Comparison of ENCODE assay signal across 21 cellular contexts in genomic region chr4:121564840-121565375, GRCh38.
DNase-seq lines count a peak whose midpoint lies in the region; ATAC-seq, FAIRE-seq and TF ChIP-seq lines count a peak whose summit lies in the region.
"Had no signal": no experiment of that assay in that cellular context is flagged by ENCODE, and none has a peak within 500 bp of the region (broad histone marks: within the 10 kb centered on the region; RNA-seq: fewer than 3 reads in every experiment).

No MANE protein-coding gene starts in this region.

- H2AK5ac ChIP-seq in IMR-90 (ENCODE audit: low read depth, low read length), result no peak overlapping the region

- POLR2A ChIA-PET in IMR-90 (lab: Charles Lee; ENCODE audit: unreplicated experiment), result no interaction called here

- intact Hi-C loops in IMR-90 (cut with micrococcal nuclease), result no loop called here
- intact Hi-C loops in right lobe of liver (cut with DNase I), result no loop called here

- H3K4me1 ChIP-seq in IMR-90 (ENCODE audit: control insufficient read depth, insufficient read depth, low read length) (no peaks in the 10 kb centered on the region), right lobe of liver (no peaks in the 10 kb centered on the region)
- H3K4me1 ChIP-seq: BE2C had no signal

- no CpG with 5 or more reads among the region's 5 CpGs for WGBS in IMR-90 (ENCODE audit: extremely low coverage in 2 of 2, insufficient read length in 1 of 2), 2 experiments
- 32% methylated on average over 5 of the region's 5 CpGs for WGBS in right lobe of liver (ENCODE audit: insufficient coverage, low coverage, low lambda C conversion rate, missing lambda C conversion rate)

- no peak overlapping the region for H3K23ac ChIP-seq in IMR-90 (ENCODE audit: low read depth, low read length)

- H3K18ac ChIP-seq in IMR-90 (ENCODE audit: low read depth, low read length), result no peak overlapping the region

- no peak for TF ChIP-seq RAD21 in IMR-90 (IDR thresholded peaks at IDR 0.05; ENCODE audit: low read length)

- FAIRE-seq in GM19239 (lab: Jason Lieb, UNC), result no peak
- FAIRE-seq: GM12878, GM18507, H1 had no signal

- H2BK120ac ChIP-seq in IMR-90 (ENCODE audit: low read depth, low read length), result no peak overlapping the region

- no peak overlapping the region for H4K91ac ChIP-seq in IMR-90 (ENCODE audit: insufficient read depth, low read depth, low read length)

- H3K27ac ChIP-seq in IMR-90 (ENCODE audit: insufficient read depth, low read length) (no peak overlapping the region), right lobe of liver (no peak overlapping the region)
- H3K27ac ChIP-seq: RWPE1 had no signal

- no peak overlapping the region for H2BK5ac ChIP-seq in IMR-90 (ENCODE audit: low read depth, low read length, poor library complexity, severe bottlenecking)

- H3K9me3 ChIP-seq in IMR-90 (ENCODE audit: control insufficient read depth, insufficient read depth, low read length), result no peaks in the 10 kb centered on the region
- H3K9me3 ChIP-seq in right lobe of liver, result no peaks in the 10 kb centered on the region
- H3K9me3 ChIP-seq: BE2C had no signal

- H3K4me3 ChIP-seq in IMR-90 (ENCODE audit: insufficient read depth, low read depth, low read length) (no peak overlapping the region), choroid plexus epithelial cell (ENCODE audit: low read depth, low read length) (no peak overlapping the region), right lobe of liver (no peak overlapping the region)
- H3K4me3 ChIP-seq: GM12878 had no signal

- no peaks in the 10 kb centered on the region for H3K9me1 ChIP-seq in IMR-90 (ENCODE audit: insufficient read depth, low read length)

- no peaks in the 10 kb centered on the region for H4K20me1 ChIP-seq in IMR-90 (ENCODE audit: insufficient read depth, low read length)

- H3K27me3 ChIP-seq in IMR-90 (ENCODE audit: control insufficient read depth, insufficient read depth, low read length) (no peaks in the 10 kb centered on the region), right lobe of liver (no peaks in the 10 kb centered on the region)
- H3K27me3 ChIP-seq: BE2C had no signal

- in situ Hi-C loops in IMR-90 (cut with MboI; ENCODE audit: low sequenced_read_pairs), result no loop called here

- no peaks in the 10 kb centered on the region for H3K79me1 ChIP-seq in IMR-90 (ENCODE audit: low read depth in 1 of 2, low read length in 2 of 2)

- no peak overlapping the region for H3K9ac ChIP-seq in IMR-90 (ENCODE audit: low read depth, low read length)

- no peak overlapping the region for H2AK9ac ChIP-seq in IMR-90 (replicated peaks; ENCODE audit: low read depth, low read length, poor library complexity)

- dilution Hi-C loops in IMR-90 (cut with HindIII; ENCODE audit: low sequenced_read_pairs, unreplicated experiment), result no loop called here

- peak; percentile 91 for ATAC-seq in IMR-90 (ENCODE audit: low read depth)
- ATAC-seq in right lobe of liver, result no peak
- no peak for ATAC-seq in HG02588 (IDR thresholded peaks at IDR 0.05; ENCODE audit: unreplicated experiment)
- ATAC-seq: GM12878 had no signal

- H4K8ac ChIP-seq in IMR-90 (ENCODE audit: low read depth in 2 of 2, low read length in 2 of 2), result no peak overlapping the region

- TF ChIP-seq CTCF in IMR-90 (conservative IDR thresholded peaks at IDR 0.05; ENCODE audit: low read depth, low read length), result no peak
- TF ChIP-seq CTCF in choroid plexus epithelial cell (conservative IDR thresholded peaks at IDR 0.05; ENCODE audit: low read depth, low read length), result no peak
- TF ChIP-seq CTCF in right lobe of liver (IDR thresholded peaks at IDR 0.05), result no peak

- no peak overlapping the region for H3K4ac ChIP-seq in IMR-90 (ENCODE audit: low read depth, low read length)

- H2BK15ac ChIP-seq in IMR-90 (ENCODE audit: low read depth, low read length), result no peak overlapping the region

- DNase-seq in IMR-90, result peak; percentile 20
- peak; percentile 27 for DNase-seq in choroid plexus epithelial cell (ENCODE audit: low read depth)
- DNase-seq in iris pigment epithelial cell (ENCODE audit: low read depth), result peak; percentile 13
- DNase-seq in GM19239 (ENCODE audit: insufficient read length, low spot score), result no peak
- no peak for DNase-seq in NOMO-1 treated with dmso at 0.1 percent for 144 hours (lab: John Stamatoyannopoulos, UW; ENCODE audit: unreplicated experiment)
- DNase-seq in right lobe of liver, result no peak
- DNase-seq: BE2C; Calu3; CD4-positive, alpha-beta memory T cell; DMS53; Kasumi-1; MM.1S; NCI-H1092 treated with DMSO at 0.1 percent for 48 hours; NCI-H1694 treated with DMSO at 0.1 percent for 48 hours; NCI-H2107; NCI-H69 had no signal

- no peak overlapping the region for H3K56ac ChIP-seq in IMR-90 (ENCODE audit: extremely low read depth, insufficient read depth, low read length)

- H2BK20ac ChIP-seq in IMR-90 (ENCODE audit: low read depth, low read length), result no peak overlapping the region

- no peak overlapping the region for H3K4me2 ChIP-seq in IMR-90 (ENCODE audit: low read depth, low read length)

- H4K5ac ChIP-seq in IMR-90 (ENCODE audit: low read depth, low read length), result no peak overlapping the region

- CTCF ChIA-PET in IMR-90 (lab: Yijun Ruan, JAX), result no interaction called here

- H3K14ac ChIP-seq in IMR-90 (replicated peaks; ENCODE audit: low read depth, low read length), result no peak overlapping the region

- TF ChIP-seq POLR2A in IMR-90 (IDR thresholded peaks at IDR 0.05; ENCODE audit: low read depth, low read length) (no peak), right lobe of liver (IDR thresholded peaks at IDR 0.05) (no peak)

- H3K36me3 ChIP-seq in IMR-90 (ENCODE audit: control insufficient read depth, insufficient read depth, low read length) (no peaks in the 10 kb centered on the region), right lobe of liver (no peaks in the 10 kb centered on the region)
- H3K36me3 ChIP-seq: BE2C had no signal

- no peak overlapping the region for H2AFZ ChIP-seq in IMR-90 (replicated peaks; ENCODE audit: low read length, poor library complexity)

- no TSS peak for BruUV-seq in IMR-90 (replicated peaks; lab: Mats Ljungman, UMichigan)

TF ChIP-seq in IMR-90, 13 proteins besides CTCF, POLR2A, EP300 and RAD21:
- TF ChIP-seq FOS (IDR thresholded peaks at IDR 0.05; ENCODE audit: low read depth, low read length) (no peak), BHLHE40 (IDR thresholded peaks at IDR 0.05; ENCODE audit: low read depth, low read length) (no peak), RCOR1 (IDR thresholded peaks at IDR 0.05; ENCODE audit: insufficient replicate concordance, low read length) (no peak), ELK1 (IDR thresholded peaks at IDR 0.05; ENCODE audit: borderline replicate concordance, low read depth, low read length) (no peak), MXI1 (IDR thresholded peaks at IDR 0.05; ENCODE audit: borderline replicate concordance, low read depth, low read length) (no peak), MAZ (IDR thresholded peaks at IDR 0.05; ENCODE audit: borderline replicate concordance, low read depth, low read length) (no peak), USF2 (IDR thresholded peaks at IDR 0.05; ENCODE audit: low read depth, low read length) (no peak), NFE2L2 (IDR thresholded peaks at IDR 0.05; ENCODE audit: low read depth, low read length) (no peak), CHD1 (IDR thresholded peaks at IDR 0.05; ENCODE audit: low read depth, low read length) (no peak), RFX5 (IDR thresholded peaks at IDR 0.05; ENCODE audit: low read depth, low read length) (no peak), CEBPB (IDR thresholded peaks at IDR 0.05; ENCODE audit: low read depth, low read length) (no peak), SMC3 (IDR thresholded peaks at IDR 0.05; ENCODE audit: low read depth, low read length) (no peak), MAFK (IDR thresholded peaks at IDR 0.05; ENCODE audit: low read depth, low read length) (no peak)

Comparison
In these comparisons a context has a peak if more than half of its experiments do, and no peak if none do; other contexts are left out.
1. DNase-seq: peak in IMR-90 (single experiment), choroid plexus epithelial cell (single experiment) and iris pigment epithelial cell (single experiment); none in GM19239 (single experiment), NOMO-1 treated with dmso at 0.1 percent for 144 hours (single experiment) and right lobe of liver (0 of 3).